ENCODE assay signal across 19 cellular contexts in the genomic region with DNA sequence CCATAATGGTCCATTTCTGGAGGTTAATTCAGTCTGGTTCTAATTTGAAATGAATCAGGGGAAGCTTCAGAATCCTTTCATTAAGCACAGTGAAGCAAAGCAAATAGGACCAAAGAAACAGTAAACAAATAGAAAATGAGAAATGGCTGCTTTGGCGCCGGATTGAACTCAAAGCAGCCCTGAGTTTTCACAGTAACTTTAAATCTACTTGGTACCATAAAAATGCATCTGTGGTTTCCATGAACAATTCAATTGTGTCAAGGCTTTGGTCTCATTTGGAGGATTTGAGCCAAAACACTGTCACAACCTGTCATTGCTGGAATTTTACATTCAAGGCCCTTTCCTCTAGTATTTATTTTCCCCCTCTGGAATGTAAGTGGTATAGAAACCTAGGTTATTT. TPM values are rescaled to one million over a fixed set of nuclear protein-coding genes. Genes with fewer than 3 reads are reported as not detected.
DNase-seq lines count a peak whose midpoint lies in the region; ATAC-seq and TF ChIP-seq lines count a peak whose summit lies in the region.
"Had no signal": no experiment of that assay in that cellular context is flagged by ENCODE, and none has a peak within 500 bp of the region (broad histone marks: within the 10 kb centered on the region; RNA-seq: fewer than 3 reads in every experiment).

No MANE protein-coding gene starts in this region.

- ATAC-seq in HG02623 (IDR thresholded peaks at IDR 0.05; ENCODE audit: unreplicated experiment), result no peak
- ATAC-seq: A549; CD8-positive, alpha-beta T cell had no signal

- DNase-seq in OCI-LY7 (ENCODE audit: low spot score) (no peak), astrocyte of the hippocampus (ENCODE audit: low read depth, low spot score) (peak; percentile 81), globus pallidus (ENCODE audit: low spot score) (peak; percentile 0), mesothelial cell of epicardium (ENCODE audit: low spot score in 2 of 2, unreplicated experiment in 2 of 2) (no peak), NCI-H1436 (lab: John Stamatoyannopoulos, UW) (no peak), foreskin melanocyte (no peak)
- DNase-seq: AML-193; Caco-2; Calu3; CD4-positive, alpha-beta T cell; CD8-positive, alpha-beta T cell; DMS79 treated with DMSO at 0.1 percent for 48 hours; GF-D8 had no signal

- no peak overlapping the region for H3K4me3 Mint-ChIP-seq in mesothelial cell of epicardium
- H3K4me3 Mint-ChIP-seq: B cell; CD4-positive, alpha-beta T cell; CD8-positive, alpha-beta T cell had no signal

- H3K27ac Mint-ChIP-seq in mesothelial cell of epicardium, result peak overlapping the region; percentile 43
- H3K27ac Mint-ChIP-seq: B cell; CD4-positive, alpha-beta T cell; CD8-positive, alpha-beta T cell had no signal

- no peaks in the 10 kb centered on the region for H3K9me3 ChIP-seq in OCI-LY7 (ENCODE audit: low read length)
- H3K9me3 ChIP-seq: A549; BLaER1 treated with 17β-estradiol and CSF1 and Interleukin-3, amounts not matched to agents 10 nM and 100 nM; Caco-2 had no signal

- no peak overlapping the region for H3K27ac ChIP-seq in OCI-LY7 (ENCODE audit: low read depth, low read length, poor library complexity, severe bottlenecking)
- H3K27ac ChIP-seq: 22Rv1; A549; BLaER1 treated with 17β-estradiol and CSF1 and Interleukin-3, amounts not matched to agents 10 nM and 100 nM; C4-2B had no signal

- no peaks in the 10 kb centered on the region for H3K9me2 ChIP-seq in OCI-LY7 (ENCODE audit: insufficient read depth, low read length)

- no peaks in the 10 kb centered on the region for H4K20me1 ChIP-seq in OCI-LY7 (ENCODE audit: insufficient read depth, low read length)
- H4K20me1 ChIP-seq: BLaER1 treated with 17β-estradiol and CSF1 and Interleukin-3, amounts not matched to agents 10 nM and 100 nM had no signal

- peaks cover 30% of the 10 kb centered on the region for H3K4me1 Mint-ChIP-seq in mesothelial cell of epicardium
- H3K4me1 Mint-ChIP-seq: B cell had no signal

- H3K9me3 Mint-ChIP-seq in mesothelial cell of epicardium, result no peaks in the 10 kb centered on the region
- H3K9me3 Mint-ChIP-seq: CD4-positive, alpha-beta T cell; CD8-positive, alpha-beta T cell had no signal

- H3K36me3 ChIP-seq in OCI-LY7 (ENCODE audit: insufficient read depth, low read length), result no peaks in the 10 kb centered on the region
- H3K36me3 ChIP-seq: BLaER1 treated with 17β-estradiol and CSF1 and Interleukin-3, amounts not matched to agents 10 nM and 100 nM had no signal

- intact Hi-C loops in OCI-LY7 (cut with micrococcal nuclease; ENCODE audit: unreplicated experiment), result no loop called here

- no peaks in the 10 kb centered on the region for H3K27me3 Mint-ChIP-seq in mesothelial cell of epicardium (ENCODE audit: low read depth)
- H3K27me3 Mint-ChIP-seq: B cell; CD4-positive, alpha-beta T cell had no signal

- CTCF ChIA-PET in OCI-LY7 (lab: Charles Lee; ENCODE audit: unreplicated experiment), result no interaction called here

- no peak overlapping the region for H3K4me3 ChIP-seq in OCI-LY7 (ENCODE audit: low read depth, low read length, poor library complexity, severe bottlenecking)
- H3K4me3 ChIP-seq: A549; BLaER1 treated with 17β-estradiol and CSF1 and Interleukin-3, amounts not matched to agents 10 nM and 100 nM had no signal

- POLR2A ChIA-PET in OCI-LY7 (lab: Charles Lee), result no interaction called here

- BruUV-seq in OCI-LY7 (replicated peaks; lab: Mats Ljungman, UMichigan), result no TSS peak

- no peak overlapping the region for H3K4me2 ChIP-seq in OCI-LY7 (ENCODE audit: low read length)
- H3K4me2 ChIP-seq: A549; BLaER1 treated with 17β-estradiol and CSF1 and Interleukin-3, amounts not matched to agents 10 nM and 100 nM had no signal

- H2AFZ ChIP-seq in OCI-LY7 (ENCODE audit: low read length), result peak overlapping the region; percentile 25

- H3K4me1 ChIP-seq in OCI-LY7 (ENCODE audit: insufficient read depth, low read length, poor library complexity, severe bottlenecking), result no peaks in the 10 kb centered on the region
- H3K4me1 ChIP-seq: A549; BLaER1 treated with 17β-estradiol and CSF1 and Interleukin-3, amounts not matched to agents 10 nM and 100 nM; Caco-2 had no signal

- no peaks in the 10 kb centered on the region for H3K36me3 Mint-ChIP-seq in mesothelial cell of epicardium
- H3K36me3 Mint-ChIP-seq: CD8-positive, alpha-beta T cell had no signal

- no peaks in the 10 kb centered on the region for H3K79me2 ChIP-seq in OCI-LY7 (ENCODE audit: insufficient read depth, low read depth, low read length)

- TF ChIP-seq CTCF in OCI-LY7 (conservative IDR thresholded peaks at IDR 0.05; ENCODE audit: low read length) (no peak), mesothelial cell of epicardium (IDR thresholded peaks at IDR 0.05; ENCODE audit: unreplicated experiment) (no peak)

RNA-seq across cellular contexts. Expression of gene DAPK1, which starts 25.9 kb away (rescaled TPM):
- total RNA-seq in OCI-LY7 (2014; rRNA removed; shearing (Covaris generic)), result 0.18 and 0.25 TPM in 2 replicates
- total RNA-seq in OCI-LY7 (2022), result 2.8 and 3.5 TPM in 2 replicates
- total RNA-seq in mesothelial cell of epicardium, result 239 to 246 TPM (median 240 TPM) in 3 replicates

Comparison
In these comparisons a context has a peak if more than half of its experiments do, and no peak if none do; other contexts are left out.
1. DNase-seq: peak in astrocyte of the hippocampus (single experiment) and globus pallidus (single experiment); none in OCI-LY7 (single experiment), mesothelial cell of epicardium (0 of 2), NCI-H1436 (single experiment) and foreskin melanocyte (single experiment).
2. RNA of gene DAPK1, which starts 25.9 kb away (total RNA-seq): 239 to 246 TPM in mesothelial cell of epicardium; 0.18 to 3.5 TPM in OCI-LY7; every median in the first group is over 10 times any median in the second.